8 cellular contexts compared by ENCODE assay signal in the genomic region with DNA sequence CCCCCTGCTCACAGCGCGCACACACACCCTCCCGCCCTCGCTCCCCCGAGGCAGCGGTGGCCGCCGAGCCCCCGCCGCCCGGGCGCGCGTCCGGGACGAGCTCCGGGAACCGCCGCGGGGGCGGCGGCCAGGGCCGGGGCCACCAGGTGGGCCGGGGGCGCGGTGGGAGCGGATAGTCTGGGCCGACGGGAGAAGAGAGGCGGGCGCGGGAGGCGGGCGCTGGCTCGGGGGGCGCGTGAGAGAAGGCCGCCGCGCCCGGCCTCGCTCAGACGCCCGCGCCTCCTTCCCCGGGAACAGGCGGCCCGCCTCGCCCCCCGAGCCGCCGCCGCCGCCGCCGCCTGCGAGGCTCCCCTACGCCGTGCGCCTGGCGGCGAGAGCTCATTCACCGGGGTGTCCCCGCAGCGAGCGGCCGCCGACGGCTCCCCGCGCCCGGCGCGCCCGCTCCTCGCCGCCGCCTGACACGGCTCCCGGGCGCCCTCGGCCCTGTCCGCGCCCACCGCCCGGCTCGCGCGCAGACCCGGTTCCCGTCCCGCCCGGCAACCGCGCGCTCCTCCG. TPM values are rescaled to one million over a fixed set of nuclear protein-coding genes. Genes with fewer than 3 reads are reported as not detected.
DNase-seq lines count a peak whose midpoint lies in the region; ATAC-seq and TF ChIP-seq lines count a peak whose summit lies in the region.

Gene GNAQ, minus strand, starts transcription at position 541 of the 555 bp plus-strand sequence. CDS start 576 bp downstream, outside the sequence.

- H2AFZ ChIP-seq in GM23248: peak within 1 kb of the TSS; percentile 95

- peak; percentile 65 for DNase-seq in GM23248
- DNase-seq in activated CD4-positive, alpha-beta memory T cell treated with anti-CD3 and anti-CD28 coated beads for 36 hours: no peak
- peak; percentile 76 to 85 for DNase-seq in erythroblast (lab: John Stamatoyannopoulos, UW)
- no peak for DNase-seq in tibial nerve (ENCODE audit: low spot score in 2 of 2)
- no peak for DNase-seq in midbrain (lab: John Stamatoyannopoulos, UW)

- H3K9ac ChIP-seq in GM23248: peak within 1 kb of the TSS; percentile 93
- H3K9ac ChIP-seq in mucosa of rectum (ENCODE audit: low read depth in 1 of 2, low read length in 2 of 2): peak within 1 kb of the TSS; percentile 89 to 97

- H4K20me1 ChIP-seq in GM23248 (ENCODE audit: insufficient read depth): no peaks in the 10 kb centered on the region

- H3K4me2 ChIP-seq in GM23248 (ENCODE audit: unreplicated experiment): peak within 1 kb of the TSS; percentile 96

- no peaks in the 10 kb centered on the region for H3K9me3 Mint-ChIP-seq in activated CD4-positive, alpha-beta memory T cell treated with anti-CD3 and anti-CD28 coated beads for 36 hours

- peak within 1 kb of the TSS; percentile 98 for H3K4me3 Mint-ChIP-seq in activated CD4-positive, alpha-beta memory T cell treated with anti-CD3 and anti-CD28 coated beads for 36 hours

- peaks cover 1% of the 10 kb centered on the region for H3K36me3 Mint-ChIP-seq in activated CD4-positive, alpha-beta memory T cell treated with anti-CD3 and anti-CD28 coated beads for 36 hours

- H3F3A ChIP-seq in GM23248 (ENCODE audit: insufficient read depth): peaks cover 22% of the 10 kb centered on the region

- no peaks in the 10 kb centered on the region for H3K9me2 ChIP-seq in GM23248 (ENCODE audit: insufficient read depth)

- TF ChIP-seq POLR2A in erythroblast (IDR thresholded peaks at IDR 0.05; ENCODE audit: low read length) (no peak), tibial nerve (IDR thresholded peaks at IDR 0.05) (no peak), GM18505 (IDR thresholded peaks at IDR 0.05; ENCODE audit: borderline replicate concordance, extremely low read depth, insufficient read depth, insufficient read length) (no peak)

- H3K36me3 ChIP-seq in GM23248 (ENCODE audit: low read depth): no peaks in the 10 kb centered on the region
- no peaks in the 10 kb centered on the region for H3K36me3 ChIP-seq in mucosa of rectum (ENCODE audit: control insufficient read depth in 2 of 2, insufficient read depth in 2 of 2, low read length in 2 of 2)
- H3K36me3 ChIP-seq in tibial nerve: no peaks in the 10 kb centered on the region

- intact Hi-C loops in activated CD4-positive, alpha-beta memory T cell treated with anti-CD3 and anti-CD28 coated beads for 36 hours (cut with micrococcal nuclease): loop anchor here (2.0 to 5.0 kb wide), 5 partner anchors 31 to 574 kb away; partner anchors contain the start of genes CEP78 and PSAT1

- TF ChIP-seq CTCF in 22Rv1 (IDR thresholded peaks at IDR 0.05): no peak
- TF ChIP-seq CTCF in tibial nerve (IDR thresholded peaks at IDR 0.05): no peak

- H3K4me1 ChIP-seq in GM23248 (ENCODE audit: insufficient read depth) (peaks cover 34% of the 10 kb centered on the region), mucosa of rectum (ENCODE audit: control insufficient read depth in 2 of 2, insufficient read depth in 2 of 2, low read length in 2 of 2) (peaks cover 25 to 36% of the 10 kb centered on the region in 2 donors), tibial nerve (peaks cover 0 to 65% (median 19%) of the 10 kb centered on the region in 4 donors)

- H3K27me3 ChIP-seq in GM23248 (replicated peaks; ENCODE audit: insufficient read depth) (no peaks in the 10 kb centered on the region), mucosa of rectum (ENCODE audit: control insufficient read depth in 2 of 2, insufficient read depth in 2 of 2, low read length in 2 of 2) (no peaks in the 10 kb centered on the region), tibial nerve (no peaks in the 10 kb centered on the region)

- no peaks in the 10 kb centered on the region for H3K27me3 Mint-ChIP-seq in activated CD4-positive, alpha-beta memory T cell treated with anti-CD3 and anti-CD28 coated beads for 36 hours

- H3K27ac Mint-ChIP-seq in activated CD4-positive, alpha-beta memory T cell treated with anti-CD3 and anti-CD28 coated beads for 36 hours: peak within 1 kb of the TSS; percentile 91

- H3K4me1 Mint-ChIP-seq in activated CD4-positive, alpha-beta memory T cell treated with anti-CD3 and anti-CD28 coated beads for 36 hours (ENCODE audit: low read depth): peaks cover 60% of the 10 kb centered on the region

- CTCF ChIA-PET in activated CD4-positive, alpha-beta memory T cell treated with anti-CD3 and anti-CD28 coated beads for 36 hours (lab: Charles Lee): no interaction called here

- no peak for TF ChIP-seq EP300 in tibial nerve (IDR thresholded peaks at IDR 0.05)

- POLR2A ChIA-PET in activated CD4-positive, alpha-beta memory T cell treated with anti-CD3 and anti-CD28 coated beads for 36 hours (lab: Charles Lee): interaction anchor here (1.0 to 1.6 kb wide), 2 partner anchors 50 to 54 kb away, joined by 4 to 7 read pairs; no protein-coding TSS in a partner anchor

- H3K79me2 ChIP-seq in GM23248 (ENCODE audit: insufficient read depth): peaks cover 54% of the 10 kb centered on the region

- H3K9me3 ChIP-seq in GM23248 (ENCODE audit: low read depth) (no peaks in the 10 kb centered on the region), mucosa of rectum (ENCODE audit: control insufficient read depth in 2 of 2, low read length in 2 of 2) (no peaks in the 10 kb centered on the region), tibial nerve (no peaks in the 10 kb centered on the region)

- H3K27ac ChIP-seq in 22Rv1 (peak within 1 kb of the TSS; percentile 83), GM23248 (peak within 1 kb of the TSS; percentile 91), mucosa of rectum (ENCODE audit: low read depth in 2 of 2, low read length in 2 of 2) (peak within 1 kb of the TSS; percentile 94), tibial nerve (peak within 1 kb of the TSS; percentile 88 to 97 (median 95))

- H3K4me3 ChIP-seq in GM23248 (peak within 1 kb of the TSS; percentile 90), mucosa of rectum (ENCODE audit: low read length in 2 of 2) (peak within 1 kb of the TSS; percentile 88 to 90), tibial nerve (peak within 1 kb of the TSS; percentile 57 to 85 (median 76))

- ATAC-seq in GM18505 (IDR thresholded peaks at IDR 0.05; ENCODE audit: unreplicated experiment): no peak

- 3% methylated on average over 51 of the region's 97 CpGs; no CpG with 5 or more reads in 1 of the 2 experiments for WGBS in GM23248 (ENCODE audit: low coverage in 1 of 2, low lambda C conversion rate in 2 of 2, missing lambda C conversion rate in 2 of 2), 2 experiments
- WGBS in tibial nerve, 2 donors: 1% methylated on average over 18 of the region's 97 CpGs; no CpG with 5 or more reads in 1 of the 2 donors

- in situ Hi-C loops in GM23248 (cut with MboI): loop anchor here (10.0 kb wide), 1 partner anchor 587 kb away; no protein-coding TSS in a partner anchor

RNA-seq across cellular contexts. Expression of gene GNAQ, which starts in this region (rescaled TPM):
- 32.7 and 41.0 TPM in 2 replicates for total RNA-seq in GM23248 (2014; rRNA removed; shearing (Covaris generic))
- polyA plus RNA-seq in GM23248 (2016; fragmentation: Nextera tagmentation; extraction: Ambion mirVana): 11.1 and 11.5 TPM in 2 replicates
- 10 to 100 TPM; 25.9 to 26.1 TPM for total RNA-seq in activated CD4-positive, alpha-beta memory T cell treated with anti-CD3 and anti-CD28 coated beads for 36 hours
- 10 to 100 TPM; 38.7 to 50.3 (median 41.6) TPM for total RNA-seq in tibial nerve

Comparison
In these comparisons a context has a peak if more than half of its experiments do, and no peak if none do; other contexts are left out.
1. DNase-seq: peak in GM23248 (single experiment) and erythroblast (2 of 2); none in activated CD4-positive, alpha-beta memory T cell treated with anti-CD3 and anti-CD28 coated beads for 36 hours (single experiment), tibial nerve (0 of 2) and midbrain (single experiment).
2. Peak in every context shown above with its lines, with median percentiles within 50 percentile points of each other: H3K27ac ChIP-seq and H3K4me3 ChIP-seq.